ENCODE assay signal across 2 cellular contexts in the genomic region with DNA sequence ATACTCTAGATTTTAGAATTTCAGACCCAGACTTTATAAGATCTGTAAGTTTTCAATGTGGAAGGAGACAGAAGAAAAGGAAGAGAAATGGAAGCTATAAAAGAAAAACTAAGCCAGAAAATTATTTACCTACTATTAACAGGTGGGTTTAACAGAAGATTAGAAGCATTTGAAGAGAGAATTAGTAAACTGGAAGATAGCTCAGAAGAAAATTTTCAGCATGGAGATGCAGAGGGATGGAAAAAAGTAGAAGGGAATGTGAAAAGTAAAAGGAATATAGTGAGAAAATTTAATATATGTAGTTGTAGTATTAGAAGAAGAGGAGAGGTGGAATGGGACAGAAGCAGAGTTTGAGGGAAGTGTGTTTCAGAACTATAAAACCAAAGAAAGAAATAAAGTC.
TF ChIP-seq lines count a peak whose summit lies in the region.

No MANE protein-coding gene starts in this region.

TF ChIP-seq in HepG2, 621 proteins besides CTCF, POLR2A, EP300 and RAD21:
- TF ChIP-seq ZNF775 (CRISPR knock-in tag; IDR thresholded peaks at IDR 0.05; ENCODE audit: borderline replicate concordance) (no peak), CHD4 (IDR thresholded peaks at IDR 0.05; ENCODE audit: borderline replicate concordance, low read length) (peak; percentile 48; the same call in 1 of the 2 replicates)
- TF ChIP-seq, protein P1, sequence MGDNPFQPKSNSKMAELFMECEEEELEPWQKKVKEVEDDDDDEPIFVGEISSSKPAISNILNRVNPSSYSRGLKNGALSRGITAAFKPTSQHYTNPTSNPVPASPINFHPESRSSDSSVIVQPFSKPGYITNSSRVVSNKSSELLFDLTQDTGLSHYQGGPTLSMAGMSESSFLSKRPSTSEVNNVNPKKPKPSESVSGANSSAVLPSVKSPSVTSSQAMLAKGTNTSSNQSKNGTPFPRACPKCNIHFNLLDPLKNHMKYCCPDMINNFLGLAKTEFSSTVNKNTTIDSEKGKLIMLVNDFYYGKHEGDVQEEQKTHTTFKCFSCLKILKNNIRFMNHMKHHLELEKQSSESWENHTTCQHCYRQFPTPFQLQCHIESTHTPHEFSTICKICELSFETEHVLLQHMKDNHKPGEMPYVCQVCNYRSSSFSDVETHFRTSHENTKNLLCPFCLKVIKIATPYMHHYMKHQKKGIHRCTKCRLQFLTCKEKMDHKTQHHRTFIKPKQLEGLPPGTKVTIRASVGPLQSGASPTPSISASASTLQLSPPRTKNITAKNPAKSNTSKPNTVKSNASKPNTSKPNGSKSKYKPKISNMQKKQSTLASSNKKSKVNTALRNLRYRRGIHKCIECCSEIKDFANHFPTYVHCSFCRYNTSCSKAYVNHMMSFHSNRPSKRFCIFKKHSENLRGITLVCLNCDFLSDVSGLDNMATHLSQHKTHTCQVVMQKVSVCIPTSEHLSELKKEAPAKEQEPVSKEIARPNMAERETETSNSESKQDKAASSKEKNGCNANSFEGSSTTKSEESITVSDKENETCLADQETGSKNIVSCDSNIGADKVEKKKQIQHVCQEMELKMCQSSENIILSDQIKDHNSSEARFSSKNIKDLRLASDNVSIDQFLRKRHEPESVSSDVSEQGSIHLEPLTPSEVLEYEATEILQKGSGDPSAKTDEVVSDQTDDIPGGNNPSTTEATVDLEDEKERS (CRISPR knock-in tag; IDR thresholded peaks at IDR 0.05): peak; percentile 84; the same call in 1 of the 2 replicates

TF ChIP-seq in GM12878, 131 proteins besides CTCF, POLR2A, EP300 and RAD21:
- TF ChIP-seq SIX5 (IDR thresholded peaks at IDR 0.05; ENCODE audit: low read depth, low read length, severe bottlenecking) (no peak), MXI1 (IDR thresholded peaks at IDR 0.05; ENCODE audit: low read depth, low read length) (no peak), CBX5 (IDR thresholded peaks at IDR 0.05; ENCODE audit: low read depth) (0 out of 2 replicates have a peak, but pooled peaks have one; percentile 53)
